Comparison of ENCODE assay signal across 40 cellular contexts in the genomic region with DNA sequence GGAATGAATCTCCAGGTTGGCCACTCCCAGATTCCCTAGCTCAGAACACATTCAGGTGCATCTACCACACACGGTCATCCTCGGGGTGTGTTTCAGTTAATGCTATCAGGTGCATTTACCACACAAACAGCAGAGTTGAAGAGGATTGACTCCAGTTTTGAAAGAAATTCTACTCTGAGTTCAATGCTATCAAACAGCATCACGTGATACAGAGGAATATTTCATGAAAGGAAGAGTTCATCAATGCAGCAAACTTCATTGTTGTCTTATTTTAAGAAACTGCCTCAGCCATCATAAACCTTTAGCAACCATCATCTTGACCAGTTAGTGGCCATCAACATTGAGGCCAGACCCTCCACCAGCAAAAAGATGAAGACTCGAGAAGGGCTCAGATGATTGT. TPM values are rescaled to one million over a fixed set of nuclear protein-coding genes. Genes with fewer than 3 reads are reported as not detected.
A peak's percentile ranks its signal among the peaks of the same experiment; 100 is the strongest.
DNase-seq lines count a peak whose midpoint lies in the region; ATAC-seq, FAIRE-seq and TF ChIP-seq lines count a peak whose summit lies in the region.
"Had no signal": no experiment of that assay in that cellular context is flagged by ENCODE, and none has a peak within 500 bp of the region (broad histone marks: within the 10 kb centered on the region; RNA-seq: fewer than 3 reads in every experiment).

No MANE protein-coding gene starts in this region.

- H4K20me1 ChIP-seq in HepG2 (ENCODE audit: insufficient read depth, low read length) (no peaks in the 10 kb centered on the region), K562 (replicated peaks; ENCODE audit: control insufficient read depth, insufficient read depth, low read length) (no peaks in the 10 kb centered on the region)
- H4K20me1 ChIP-seq: BLaER1; BLaER1 treated with 17β-estradiol and CSF1 and Interleukin-3, amounts not matched to agents 10 nM and 100 nM had no signal

- DNase-seq in HepG2 (ENCODE audit: low spot score) (no peak), right lobe of liver (no peak), A549 (ENCODE audit: low read depth in 1 of 2, low spot score in 1 of 2) (no peak), K562 (ENCODE audit: extremely low read depth in 1 of 4, low spot score in 3 of 4) (no peak), urothelium cell line (ENCODE audit: low spot score) (no peak), NCI-H345 (lab: John Stamatoyannopoulos, UW) (no peak), CD1c-positive myeloid dendritic cell (ENCODE audit: extremely low spot score) (no peak), T-helper 1 cell (no peak)
- DNase-seq: 8988T; ACHN; AML-193; BE2C; C1 segment of cervical spinal cord; Caco-2; Calu3; CD4-positive, alpha-beta memory T cell; CD4-positive, alpha-beta T cell; CD4-positive, CD25-positive, alpha-beta regulatory T cell; CD8-positive, alpha-beta memory T cell; CD8-positive, alpha-beta T cell; COR-L47; DMS 273 treated with DMSO at 0.1 percent for 48 hours; DMS153; DMS53; DMS79; DMS79 treated with DMSO at 0.1 percent for 48 hours; DND-41; EL had no signal

- H2AFZ ChIP-seq in HepG2 (ENCODE audit: low read length) (no peak overlapping the region), K562 (ENCODE audit: low read depth, low read length) (no peak overlapping the region)

- no peaks in the 10 kb centered on the region for H3K9me1 ChIP-seq in K562 (ENCODE audit: control insufficient read depth, insufficient read depth, low read length)

- TF ChIP-seq RAD21 in HepG2 (CRISPR knock-in tag; IDR thresholded peaks at IDR 0.05) (no peak), A549 (conservative IDR thresholded peaks at IDR 0.05 in 1 of 2, IDR thresholded peaks at IDR 0.05 in 1 of 2) (no peak), K562 (CRISPR knock-in tag; conservative IDR thresholded peaks at IDR 0.05 in 1 of 2, IDR thresholded peaks at IDR 0.05 in 1 of 2) (no peak)

- TF ChIP-seq EP300 in HepG2 (IDR thresholded peaks at IDR 0.05; ENCODE audit: low read depth in 2 of 2, low read length in 2 of 2), result no peak
- no peak for TF ChIP-seq EP300 in HepG2 (CRISPR knock-in tag; IDR thresholded peaks at IDR 0.05; ENCODE audit: borderline replicate concordance)
- TF ChIP-seq EP300 in A549 (IDR thresholded peaks at IDR 0.05), result no peak
- TF ChIP-seq EP300 in K562 (IDR thresholded peaks at IDR 0.05; ENCODE audit: low read length), result no peak

- in situ Hi-C loops in HepG2 (cut with HindIII; ENCODE audit: extremely low pct_ligation_motif_present, low pct_unique_long_range_greater_than_20kb) (no loop called here), K562 (cut with MboI) (no loop called here)

- H3K27ac ChIP-seq in HepG2 (ENCODE audit: extremely low read length, insufficient read depth, low read length) (no peak overlapping the region), right lobe of liver (no peak overlapping the region), A549 (no peak overlapping the region), K562 (ENCODE audit: extremely low read depth, low read depth, low read length) (no peak overlapping the region)
- H3K27ac ChIP-seq: 22Rv1; BLaER1; BLaER1 treated with 17β-estradiol and CSF1 and Interleukin-3, amounts not matched to agents 10 nM and 100 nM; C4-2B had no signal

- H3K79me2 ChIP-seq in HepG2 (ENCODE audit: insufficient read depth, low read length) (no peaks in the 10 kb centered on the region), K562 (ENCODE audit: control insufficient read depth, insufficient read depth, low read length) (no peaks in the 10 kb centered on the region)

- TF ChIP-seq CTCF in HepG2 (CRISPR knock-in tag; IDR thresholded peaks at IDR 0.05), result no peak
- no peak for TF ChIP-seq CTCF in right lobe of liver (IDR thresholded peaks at IDR 0.05)
- TF ChIP-seq CTCF in A549 (IDR thresholded peaks at IDR 0.05), result no peak
- TF ChIP-seq CTCF in K562 (IDR thresholded peaks at IDR 0.05 in 2 of 3, conservative IDR thresholded peaks at IDR 0.05 in 1 of 3; ENCODE audit: insufficient read depth in 2 of 3, low read depth in 1 of 3, low read length in 3 of 3), result no peak

- POLR2A ChIA-PET in HepG2 (lab: Yijun Ruan, JAX) (no interaction called here), A549 (lab: Yijun Ruan, JAX) (no interaction called here), K562 (lab: Yijun Ruan, JAX) (no interaction called here)

- TF ChIP-seq POLR2A in HepG2 (IDR thresholded peaks at IDR 0.05; ENCODE audit: insufficient read depth in 1 of 2, low read depth in 2 of 2, low read length in 2 of 2) (no peak), right lobe of liver (IDR thresholded peaks at IDR 0.05) (no peak), A549 (IDR thresholded peaks at IDR 0.05; ENCODE audit: low read length) (no peak), K562 (conservative IDR thresholded peaks at IDR 0.05) (no peak)

- WGBS in HepG2 (ENCODE audit: low lambda C conversion rate), result 24% methylated on average over 4 of the region's 4 CpGs
- WGBS in right lobe of liver (ENCODE audit: insufficient coverage, low coverage, low lambda C conversion rate, missing lambda C conversion rate), result 79% methylated on average over 4 of the region's 4 CpGs
- WGBS in A549 (ENCODE audit: missing lambda C conversion rate), result 1% methylated on average over 4 of the region's 4 CpGs
- 0% methylated on average over 4 of the region's 4 CpGs for WGBS in K562 (ENCODE audit: insufficient coverage, low coverage, missing lambda C conversion rate)

- H3K4me1 ChIP-seq in HepG2 (ENCODE audit: insufficient read depth, low read length) (no peaks in the 10 kb centered on the region), right lobe of liver (no peaks in the 10 kb centered on the region), A549 (no peaks in the 10 kb centered on the region), K562 (replicated peaks in 1 of 2; ENCODE audit: control insufficient read depth in 2 of 2, insufficient read depth in 2 of 2, low read length in 2 of 2) (no peaks in the 10 kb centered on the region)
- H3K4me1 ChIP-seq: BE2C; BLaER1; BLaER1 treated with 17β-estradiol and CSF1 and Interleukin-3, amounts not matched to agents 10 nM and 100 nM; Caco-2 had no signal

- H3K9ac ChIP-seq in HepG2 (ENCODE audit: insufficient read depth, low read depth, low read length), result no peak overlapping the region
- no peak overlapping the region for H3K9ac ChIP-seq in K562 (ENCODE audit: insufficient read depth in 1 of 2, low read depth in 2 of 2, low read length in 2 of 2)
- H3K9ac ChIP-seq: BLaER1; BLaER1 treated with 17β-estradiol and CSF1 and Interleukin-3, amounts not matched to agents 10 nM and 100 nM had no signal

- CTCF ChIA-PET in HepG2 (lab: Yijun Ruan, JAX; ENCODE audit: low intra/inter-chr PET ratio, low total read pairs), result no interaction called here
- CTCF ChIA-PET in A549 (lab: Yijun Ruan, JAX), result no interaction called here
- CTCF ChIA-PET in K562 (lab: Yijun Ruan, JAX; ENCODE audit: low intra/inter-chr PET ratio), result no interaction called here

- H3K4me3 ChIP-seq in HepG2 (replicated peaks in 1 of 3; ENCODE audit: insufficient read depth in 1 of 3, low read depth in 2 of 3, low read length in 3 of 3), result no peak overlapping the region
- no peak overlapping the region for H3K4me3 ChIP-seq in right lobe of liver
- H3K4me3 ChIP-seq in A549, result no peak overlapping the region
- no peak overlapping the region for H3K4me3 ChIP-seq in K562
- H3K4me3 ChIP-seq: BLaER1; BLaER1 treated with 17β-estradiol and CSF1 and Interleukin-3, amounts not matched to agents 10 nM and 100 nM had no signal

- no peak for ATAC-seq in HepG2
- ATAC-seq in right lobe of liver, result no peak
- ATAC-seq in A549, result no peak
- ATAC-seq in K562, result no peak
- ATAC-seq: CD8-positive, alpha-beta T cell had no signal

- no peak overlapping the region for H3K4me2 ChIP-seq in HepG2 (ENCODE audit: low read depth, low read length)
- H3K4me2 ChIP-seq in A549, result no peak overlapping the region
- no peak overlapping the region for H3K4me2 ChIP-seq in K562 (ENCODE audit: insufficient read depth, low read length)
- H3K4me2 ChIP-seq: BLaER1; BLaER1 treated with 17β-estradiol and CSF1 and Interleukin-3, amounts not matched to agents 10 nM and 100 nM had no signal

- no peaks in the 10 kb centered on the region for H3K27me3 ChIP-seq in HepG2 (ENCODE audit: control insufficient read depth in 1 of 2, insufficient read depth in 2 of 2, low read length in 2 of 2)
- H3K27me3 ChIP-seq in right lobe of liver, result no peaks in the 10 kb centered on the region
- no peaks in the 10 kb centered on the region for H3K27me3 ChIP-seq in K562 (ENCODE audit: control insufficient read depth in 2 of 2, insufficient read depth in 2 of 2, low read length in 2 of 2)
- H3K27me3 ChIP-seq: BE2C; BLaER1; BLaER1 treated with 17β-estradiol and CSF1 and Interleukin-3, amounts not matched to agents 10 nM and 100 nM had no signal

- intact Hi-C loops in HepG2 (cut with micrococcal nuclease; ENCODE audit: unreplicated experiment) (no loop called here), right lobe of liver (cut with DNase I) (no loop called here), K562 (cut with micrococcal nuclease) (no loop called here)

- no peak for FAIRE-seq in HepG2 (lab: Jason Lieb, UNC)
- no peak for FAIRE-seq in A549 (lab: Jason Lieb, UNC)
- FAIRE-seq in K562 (lab: Jason Lieb, UNC), result no peak
- FAIRE-seq in urothelium cell line (lab: Jason Lieb, UNC), result peak; percentile 44
- FAIRE-seq: A204.1, D721Med had no signal

- H3K9me3 ChIP-seq in HepG2 (ENCODE audit: low read length) (no peaks in the 10 kb centered on the region; the same call in 1 of the 2 replicates), right lobe of liver (no peaks in the 10 kb centered on the region), A549 (no peaks in the 10 kb centered on the region), K562 (replicated peaks; ENCODE audit: control insufficient read depth, insufficient read depth, low read depth, low read length) (no peaks in the 10 kb centered on the region; the same call in 1 of the 2 replicates)
- H3K9me3 ChIP-seq: BE2C, Caco-2 had no signal

- H3K36me3 ChIP-seq in HepG2 (replicated peaks in 1 of 2; ENCODE audit: control insufficient read depth in 1 of 2, insufficient read depth in 2 of 2, low read length in 2 of 2) (no peaks in the 10 kb centered on the region), right lobe of liver (no peaks in the 10 kb centered on the region), K562 (ENCODE audit: control insufficient read depth, insufficient read depth, low read length) (no peaks in the 10 kb centered on the region)
- H3K36me3 ChIP-seq: BE2C, BLaER1 had no signal

- BruUV-seq in HepG2 (replicated peaks; lab: Mats Ljungman, UMichigan) (no TSS peak), K562 (replicated peaks; lab: Mats Ljungman, UMichigan) (no TSS peak)

RNA-seq across cellular contexts. Expression of a gene that starts 22.6 kb away (rescaled TPM):
- total RNA-seq in HepG2 (2016; rRNA removed; fragmentation: Illumina TruSeq; extraction: Trizol) (not detected in 2 replicates), right lobe of liver (under 1 TPM; 0.12 to 0.51 (median 0.14) TPM), K562 (2014; rRNA removed) (not detected in 2 replicates), K562 (2014; rRNA removed; fragmentation: Illumina TruSeq; extraction: Trizol) (not detected in 2 replicates), K562 (2015; rRNA removed; fragmentation: Illumina TruSeq; extraction: Trizol) (not detected in 2 replicates), K562 (2021) (0.11 and 0.25 TPM in 2 replicates)
- not detected in 2 replicates for total RNA-seq in HepG2 (2016; cell fraction: cytosol; rRNA removed; fragmentation: Illumina TruSeq; extraction: Trizol; ENCODE audit: low read depth)
- total RNA-seq in HepG2 (2016; cell fraction: insoluble cytoplasmic fraction; rRNA removed; fragmentation: Illumina TruSeq; extraction: Trizol), result not detected in 2 replicates
- not detected in 2 replicates for total RNA-seq in HepG2 (2016; cell fraction: membrane; rRNA removed; fragmentation: Illumina TruSeq; extraction: Trizol)
- total RNA-seq in HepG2 (2016; cell fraction: nucleus; rRNA removed; fragmentation: Illumina TruSeq; extraction: Trizol), result not detected in 2 replicates
- polyA plus RNA-seq in HepG2 (2011; rRNA removed) (0.01 TPM in 1 of 2 replicates, not detected in the other), A549 (2011; rRNA removed) (not detected in 2 replicates), A549 (2017; fragmentation: RNase III; extraction: RNeasy Plus Mini Kit Qiagen cat#74134 plus additional on column Dnase treatment) (not detected in 3 replicates), K562 (2011; rRNA removed) (not detected in 2 replicates), K562 (2014; fragmentation: Illumina TruSeq; extraction: Trizol) (not detected in 2 replicates), K562 (2014; fragmentation: Nextera tagmentation; extraction: Ambion mirVana) (not detected), K562 (2014; rRNA removed) (not detected in 2 replicates)
- polyA plus RNA-seq in HepG2 (2011; cell fraction: cytosol; rRNA removed), result not detected in 2 replicates
- 0.03 TPM in 1 of 2 replicates, not detected in the other for polyA plus RNA-seq in HepG2 (2011; cell fraction: nucleus; rRNA removed)
- polyA plus RNA-seq in HepG2 (2012), result 0.04 TPM in 1 of 2 replicates, not detected in the other
- not detected in 2 replicates for polyA plus RNA-seq in HepG2 (2016; cell fraction: cytosol; fragmentation: Illumina TruSeq; extraction: Trizol; ENCODE audit: low read depth)
- not detected in 2 replicates for polyA plus RNA-seq in HepG2 (2016; cell fraction: insoluble cytoplasmic fraction; fragmentation: Illumina TruSeq; extraction: Trizol; ENCODE audit: low read depth)
- not detected in 2 replicates for polyA plus RNA-seq in HepG2 (2016; cell fraction: membrane; fragmentation: Illumina TruSeq; extraction: Trizol; ENCODE audit: low read depth)
- not detected in 2 replicates for polyA plus RNA-seq in HepG2 (2016; cell fraction: nucleus; fragmentation: Illumina TruSeq; extraction: Trizol; ENCODE audit: insufficient read depth, low read depth)
- not detected in 2 replicates for polyA minus RNA-seq in HepG2 (2011; rRNA and poly(A)+ RNA removed; ENCODE audit: low replicate concordance)
- not detected in 2 replicates for polyA minus RNA-seq in HepG2 (2011; cell fraction: cytosol; rRNA and poly(A)+ RNA removed)
- not detected in 2 replicates for polyA minus RNA-seq in HepG2 (2011; cell fraction: nucleus; rRNA and poly(A)+ RNA removed)
- not detected in 2 replicates for polyA plus RNA-seq in A549 (2012; cell fraction: cytosol; rRNA removed)
- polyA plus RNA-seq in A549 (2012; cell fraction: nucleus; rRNA removed), result not detected in 2 replicates
- not detected in 2 replicates for polyA minus RNA-seq in A549 (2011; rRNA and poly(A)+ RNA removed)
- total RNA-seq in K562 (2011; cell fraction: chromatin; rRNA removed; ENCODE audit: low replicate concordance), result not detected in 2 replicates
- not detected in 2 replicates for total RNA-seq in K562 (2011; cell fraction: nucleolus; rRNA removed)
- total RNA-seq in K562 (2011; cell fraction: nucleoplasm; rRNA removed), result not detected in 2 replicates
- polyA plus RNA-seq in K562 (2011; cell fraction: cytosol; rRNA removed), result not detected in 2 replicates
- polyA plus RNA-seq in K562 (2011; cell fraction: nucleus; rRNA removed), result not detected in 2 replicates
- not detected in 2 replicates for polyA plus RNA-seq in K562 (2012)
- not detected in 2 replicates for polyA minus RNA-seq in K562 (2011; rRNA and poly(A)+ RNA removed)
- polyA minus RNA-seq in K562 (2011; cell fraction: cytosol; rRNA and poly(A)+ RNA removed), result not detected in 2 replicates
- not detected in 2 replicates for polyA minus RNA-seq in K562 (2011; cell fraction: nucleus; rRNA and poly(A)+ RNA removed)
- total RNA-seq: A673, Daoy, G401 had no signal
- polyA plus RNA-seq: AG04450, BJ, CD14-positive monocyte had no signal
